Comparison of ENCODE assay signal across 16 cellular contexts in the genomic region with DNA sequence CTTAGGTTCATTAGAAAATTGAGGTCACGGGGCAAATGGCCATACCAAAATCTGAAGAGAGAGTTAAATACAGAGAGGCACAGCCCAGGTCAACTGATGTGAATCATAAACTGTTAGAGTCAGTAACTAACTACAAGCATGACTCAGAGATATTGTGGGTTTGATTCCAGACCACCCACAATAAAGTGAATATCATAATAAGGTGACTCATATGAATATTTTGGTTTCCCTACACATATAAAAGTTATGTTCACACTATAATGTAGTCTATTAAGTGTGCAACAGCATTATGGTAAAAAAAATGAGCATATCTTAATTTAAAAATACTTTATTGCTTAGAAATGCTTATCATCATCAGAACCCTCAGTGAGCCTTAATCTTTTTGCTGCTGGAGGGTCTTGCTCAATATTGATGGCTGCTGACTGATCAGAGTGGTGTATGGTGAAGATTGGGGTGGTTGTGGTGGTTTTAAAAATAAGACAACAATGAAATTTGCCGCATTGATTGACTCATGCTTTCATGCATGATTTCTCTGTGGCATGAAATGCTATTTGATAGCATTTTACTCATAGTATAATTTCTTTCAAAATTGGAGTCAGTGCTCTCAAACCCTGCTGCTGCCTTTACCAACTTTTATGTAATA. TPM values are rescaled to one million over a fixed set of nuclear protein-coding genes. Genes with fewer than 3 reads are reported as not detected.
DNase-seq lines count a peak whose midpoint lies in the region; ATAC-seq, FAIRE-seq and TF ChIP-seq lines count a peak whose summit lies in the region.
"Had no signal": no experiment of that assay in that cellular context is flagged by ENCODE, and none has a peak within 500 bp of the region (broad histone marks: within the 10 kb centered on the region; RNA-seq: fewer than 3 reads in every experiment).

No MANE protein-coding gene starts in this region.

- no peaks in the 10 kb centered on the region for H4K20me1 ChIP-seq in astrocyte (ENCODE audit: insufficient read depth, low read length)
- H4K20me1 ChIP-seq: BLaER1 had no signal

- H3K4me3 Mint-ChIP-seq in astrocyte (ENCODE audit: unreplicated experiment) = peak overlapping the region; percentile 52
- H3K4me3 Mint-ChIP-seq: dendritic cell treated with granulocyte-macrophage colony-stimulating factor and Interleukin-4, amounts not matched to agents 40 ng/mL and 50 ng/mL, for 4 days had no signal

- FAIRE-seq in astrocyte (lab: Jason Lieb, UNC) (peak; percentile 29), GM12891 (lab: Jason Lieb, UNC) (no peak)

- TF ChIP-seq POLR2A in GM12891 (IDR thresholded peaks at IDR 0.05; ENCODE audit: low read depth, low read length) = no peak

- H3K36me3 ChIP-seq in astrocyte (ENCODE audit: insufficient read depth, low read length) = no peaks in the 10 kb centered on the region
- H3K36me3 ChIP-seq: BLaER1 had no signal

- H3K4me2 ChIP-seq in astrocyte (ENCODE audit: low read length) = peak overlapping the region; percentile 63
- H3K4me2 ChIP-seq: BLaER1 had no signal

- H3K27ac ChIP-seq in AG04450 (ENCODE audit: low read depth, low read length) = no peak overlapping the region
- peak overlapping the region; percentile 92 for H3K27ac ChIP-seq in astrocyte (ENCODE audit: low read depth, low read length)
- H3K27ac ChIP-seq: BLaER1, hepatocyte had no signal

- H3K4me3 ChIP-seq in AG04450 (ENCODE audit: low read depth, low read length) (no peak overlapping the region), astrocyte (ENCODE audit: insufficient read depth, low read depth, low read length) (peak overlapping the region; percentile 24)
- H3K4me3 ChIP-seq: BLaER1, hepatocyte had no signal

- H3K9me3 ChIP-seq in AG04450 (ENCODE audit: control insufficient read depth, insufficient read depth, low read length) = no peaks in the 10 kb centered on the region
- H3K9me3 ChIP-seq in astrocyte (ENCODE audit: insufficient read depth, low read depth, low read length) = no peaks in the 10 kb centered on the region
- H3K9me3 ChIP-seq: BLaER1 had no signal

- CTCF ChIA-PET in AG04450 (lab: Charles Lee) = no interaction called here

- no peaks in the 10 kb centered on the region for H3K27me3 Mint-ChIP-seq in astrocyte (ENCODE audit: low read depth, unreplicated experiment)
- H3K27me3 Mint-ChIP-seq: dendritic cell treated with granulocyte-macrophage colony-stimulating factor and Interleukin-4, amounts not matched to agents 40 ng/mL and 50 ng/mL, for 4 days; progenitor cell of endocrine pancreas had no signal

- DNase-seq in AG04450 (ENCODE audit: low read depth, low spot score) (peak; percentile 30), HT1080 (ENCODE audit: low read depth) (peak; percentile 89), astrocyte (ENCODE audit: low read depth) (peak; percentile 94), iris pigment epithelial cell (ENCODE audit: low read depth) (peak; percentile 88), GM12891 (ENCODE audit: insufficient read length, low spot score) (no peak), T-helper 1 cell (no peak)
- DNase-seq: activated CD4-positive, alpha-beta T cell treated with anti-CD3 and anti-CD28 coated beads for 1 hour; activated effector memory CD4-positive, alpha-beta T cell treated with anti-CD3 and anti-CD28 coated beads, Interleukin-2, amount 50 U/mL, for 16 hours; GOT3 had no signal

- H3K27me3 ChIP-seq in AG04450 (ENCODE audit: control insufficient read depth, insufficient read depth, low read length) = no peaks in the 10 kb centered on the region
- no peaks in the 10 kb centered on the region for H3K27me3 ChIP-seq in astrocyte (ENCODE audit: insufficient read depth, low read length)
- H3K27me3 ChIP-seq: BLaER1, hepatocyte had no signal

- POLR2A ChIA-PET in AG04450 (lab: Yijun Ruan, JAX) = no interaction called here

- no peaks in the 10 kb centered on the region for H3K9me3 Mint-ChIP-seq in astrocyte (ENCODE audit: unreplicated experiment)

- TF ChIP-seq CTCF in AG04450 (IDR thresholded peaks at IDR 0.05; ENCODE audit: low read depth, low read length) (no peak), astrocyte (IDR thresholded peaks at IDR 0.05; ENCODE audit: insufficient read depth, low read depth, low read length) (no peak)

- peaks cover 2% of the 10 kb centered on the region for H3K36me3 Mint-ChIP-seq in astrocyte (ENCODE audit: low read depth, unreplicated experiment)

- peaks cover 42% of the 10 kb centered on the region for H3K4me1 Mint-ChIP-seq in astrocyte (ENCODE audit: low read depth, unreplicated experiment)

- H3K27ac Mint-ChIP-seq in astrocyte (ENCODE audit: unreplicated experiment) = peak overlapping the region; percentile 90
- H3K27ac Mint-ChIP-seq: dendritic cell treated with granulocyte-macrophage colony-stimulating factor and Interleukin-4, amounts not matched to agents 40 ng/mL and 50 ng/mL, for 4 days; progenitor cell of endocrine pancreas had no signal

- H2AFZ ChIP-seq in astrocyte (ENCODE audit: low read depth, low read length) = no peak overlapping the region
- H2AFZ ChIP-seq: hepatocyte had no signal

- peak overlapping the region; percentile 47 for H3K9ac ChIP-seq in astrocyte (ENCODE audit: low read length)
- H3K9ac ChIP-seq: BLaER1 had no signal

- no peaks in the 10 kb centered on the region for H3K79me2 ChIP-seq in astrocyte (ENCODE audit: insufficient read depth, low read length)
- H3K79me2 ChIP-seq: hepatocyte had no signal

- peaks cover 40% of the 10 kb centered on the region for H3K4me1 ChIP-seq in astrocyte (ENCODE audit: insufficient read depth, low read length)
- H3K4me1 ChIP-seq: BLaER1 had no signal

- no peak for ATAC-seq in HG02623 (IDR thresholded peaks at IDR 0.05; ENCODE audit: unreplicated experiment)
- ATAC-seq in HG03565 (IDR thresholded peaks at IDR 0.05; ENCODE audit: unreplicated experiment) = no peak
- ATAC-seq: Right ventricle myocardium inferior had no signal

TF ChIP-seq in GM12891, 5 proteins besides CTCF, POLR2A, EP300 and RAD21:
- TF ChIP-seq POLR2AphosphoS5 (IDR thresholded peaks at IDR 0.05; ENCODE audit: low read depth, low read length) = no peak
- no peak for TF ChIP-seq TAF1 (IDR thresholded peaks at IDR 0.05; ENCODE audit: low read depth, low read length)
- no peak for TF ChIP-seq SPI1 (IDR thresholded peaks at IDR 0.05; ENCODE audit: low read depth, low read length)
- TF ChIP-seq PAX5 (IDR thresholded peaks at IDR 0.05; ENCODE audit: insufficient read depth, low read length, severe bottlenecking) = no peak
- TF ChIP-seq POU2F2 (IDR thresholded peaks at IDR 0.05; ENCODE audit: low read depth, low read length) = no peak

RNA-seq across cellular contexts. Expression of a gene that starts 53.1 kb away (rescaled TPM):
- 42.0 and 61.9 TPM in 2 replicates for polyA plus RNA-seq in AG04450 (2011; rRNA removed)
- polyA minus RNA-seq in AG04450 (2011; rRNA and poly(A)+ RNA removed) = 27.6 and 43.1 TPM in 2 replicates
- 2.4 and 3.0 TPM in 2 replicates for total RNA-seq in HT1080 (2014; rRNA removed; shearing (Covaris generic))
- 11.3 and 18.5 TPM in 2 replicates for polyA plus RNA-seq in HT1080 (2015; cell fraction: cytosol; rRNA removed)
- polyA plus RNA-seq in HT1080 (2015; cell fraction: nucleus; rRNA removed) = 37.9 and 39.4 TPM in 2 replicates
- total RNA-seq in astrocyte = 226 and 284 TPM in 2 replicates
- polyA plus RNA-seq in GM12891 (2012; ENCODE audit: low read depth, missing spikeins) = not detected

Comparison
In these comparisons a context has a peak if more than half of its experiments do, and no peak if none do; other contexts are left out.
1. DNase-seq: peak in AG04450 (single experiment), HT1080 (single experiment), astrocyte (single experiment) and iris pigment epithelial cell (single experiment); none in GM12891 (single experiment) and T-helper 1 cell (0 of 5).
2. RNA of a gene that starts 53.1 kb away (total RNA-seq): 226 to 284 TPM in astrocyte; 2.4 to 3.0 TPM in HT1080; every median in the first group is over 10 times any median in the second.